ENCODE assay signal across 1 cellular context in genomic region chr21:45423201-45423955, GRCh38.
A peak's percentile ranks its signal among the peaks of the same experiment; 100 is the strongest.
TF ChIP-seq lines count a peak whose summit lies in the region.

No MANE protein-coding gene starts in this region.

TF ChIP-seq in HepG2, 621 proteins besides CTCF, POLR2A, EP300 and RAD21 (continued from another document and continues in another):
- TF ChIP-seq HOMEZ (CRISPR knock-in tag; IDR thresholded peaks at IDR 0.05; ENCODE audit: low read depth) (no peak), MIER2 (CRISPR knock-in tag; IDR thresholded peaks at IDR 0.05) (no peak), SRF (IDR thresholded peaks at IDR 0.05; ENCODE audit: low read depth, low read length) (peak; percentile 69; the same call in 1 of the 2 replicates), ZNF598 (CRISPR knock-in tag; IDR thresholded peaks at IDR 0.05; ENCODE audit: borderline replicate concordance) (no peak), BCL6 (CRISPR knock-in tag; IDR thresholded peaks at IDR 0.05) (peak; percentile 59; the same call in 1 of the 2 replicates), TFAP4 (IDR thresholded peaks at IDR 0.05; ENCODE audit: borderline replicate concordance, low read depth) (peak; percentile 83; the same call in 1 of the 2 replicates), HDAC1 (CRISPR knock-in tag; IDR thresholded peaks at IDR 0.05) (peak; percentile 77), STAT5B (CRISPR knock-in tag; IDR thresholded peaks at IDR 0.05) (no peak), ADNP (CRISPR knock-in tag; IDR thresholded peaks at IDR 0.05) (no peak), POLR2AphosphoS5 (IDR thresholded peaks at IDR 0.05; ENCODE audit: low read depth, low read length) (peak; percentile 74), DNMT3B (CRISPR knock-in tag; conservative IDR thresholded peaks at IDR 0.05) (no peak), RXRB (CRISPR knock-in tag; IDR thresholded peaks at IDR 0.05; ENCODE audit: borderline replicate concordance) (peak; percentile 93), ZNF17 (CRISPR knock-in tag; IDR thresholded peaks at IDR 0.05) (no peak), ZNF510 (CRISPR knock-in tag; IDR thresholded peaks at IDR 0.05; ENCODE audit: low read depth) (no peak), JARID2 (CRISPR knock-in tag; IDR thresholded peaks at IDR 0.05; ENCODE audit: insufficient replicate concordance) (no peak), SNAI1 (CRISPR knock-in tag; IDR thresholded peaks at IDR 0.05; ENCODE audit: borderline replicate concordance) (no peak), ZNF691 (CRISPR knock-in tag; IDR thresholded peaks at IDR 0.05; ENCODE audit: borderline replicate concordance, low read depth) (peak; percentile 43; the same call in 1 of the 2 replicates), SALL2 (CRISPR knock-in tag; IDR thresholded peaks at IDR 0.05) (peak; percentile 67; the same call in 1 of the 2 replicates), CREM (IDR thresholded peaks at IDR 0.05) (peak; percentile 40; the same call in 1 of the 2 replicates), CREM (CRISPR knock-in tag; IDR thresholded peaks at IDR 0.05) (no peak), ZSCAN25 (CRISPR knock-in tag; IDR thresholded peaks at IDR 0.05) (peak; percentile 78), ZNF318 (CRISPR knock-in tag; IDR thresholded peaks at IDR 0.05) (no peak), SOX13 (IDR thresholded peaks at IDR 0.05) (no peak), SOX13 (CRISPR knock-in tag; conservative IDR thresholded peaks at IDR 0.05 in 1 of 2, IDR thresholded peaks at IDR 0.05 in 1 of 2) (peak in 1 of 2 experiments; percentile 52; a peak in 2 of 4 replicates), ZFYVE20 (CRISPR knock-in tag; IDR thresholded peaks at IDR 0.05; ENCODE audit: borderline replicate concordance, low read depth) (no peak), ZNF639 (CRISPR knock-in tag; conservative IDR thresholded peaks at IDR 0.05) (no peak), KDM6A (CRISPR knock-in tag; IDR thresholded peaks at IDR 0.05; ENCODE audit: low read depth) (peak; percentile 30; the same call in 1 of the 2 replicates), RXRA (CRISPR knock-in tag; IDR thresholded peaks at IDR 0.05) (peak; percentile 95), ZFP36 (IDR thresholded peaks at IDR 0.05; ENCODE audit: borderline replicate concordance, low read depth, low read length, partially characterized antibody) (no peak), PITX1 (CRISPR knock-in tag; IDR thresholded peaks at IDR 0.05) (peak; percentile 61), HMGXB4 (CRISPR knock-in tag; IDR thresholded peaks at IDR 0.05; ENCODE audit: borderline replicate concordance in 1 of 2, low read depth in 1 of 2) (no peak), ZNF441 (CRISPR knock-in tag; IDR thresholded peaks at IDR 0.05; ENCODE audit: borderline replicate concordance) (0 out of 2 replicates have a peak, but pooled peaks have one; percentile 42), KDM4B (CRISPR knock-in tag; IDR thresholded peaks at IDR 0.05) (no peak), SIX4 (CRISPR knock-in tag; IDR thresholded peaks at IDR 0.05) (no peak), KAT2B (IDR thresholded peaks at IDR 0.05; ENCODE audit: borderline replicate concordance, low read depth, low read length) (no peak), YY1 (IDR thresholded peaks at IDR 0.05; ENCODE audit: insufficient read depth, insufficient replicate concordance, low read depth, low read length) (peak; percentile 52), PRDM10 (CRISPR knock-in tag; IDR thresholded peaks at IDR 0.05; ENCODE audit: low read depth) (no peak), HBP1 (CRISPR knock-in tag; IDR thresholded peaks at IDR 0.05; ENCODE audit: low read depth) (0 out of 2 replicates have a peak, but pooled peaks have one; percentile 10), MIXL1 (CRISPR knock-in tag; IDR thresholded peaks at IDR 0.05) (0 out of 2 replicates have a peak, but pooled peaks have one; percentile 27), RARA (CRISPR knock-in tag; IDR thresholded peaks at IDR 0.05) (peak; percentile 81), RBM39 (IDR thresholded peaks at IDR 0.05; ENCODE audit: low read depth, low read length, poor library complexity, severe bottlenecking) (peak; percentile 16), PRPF4 (IDR thresholded peaks at IDR 0.05; ENCODE audit: low read depth, low read length, poor library complexity, severe bottlenecking) (no peak)
